Comparison of ENCODE assay signal across 17 cellular contexts in genomic region chr5:111299067-111299481, GRCh38.
A peak's percentile ranks its signal among the peaks of the same experiment; 100 is the strongest.
DNase-seq lines count a peak whose midpoint lies in the region; ATAC-seq and TF ChIP-seq lines count a peak whose summit lies in the region.
"Had no signal": no experiment of that assay in that cellular context is flagged by ENCODE, and none has a peak within 500 bp of the region (broad histone marks: within the 10 kb centered on the region; RNA-seq: fewer than 3 reads in every experiment).

No MANE protein-coding gene starts in this region.

- H3K36me3 Mint-ChIP-seq in MCF 10A (ENCODE audit: insufficient read depth, unreplicated experiment) = no peaks in the 10 kb centered on the region
- peaks cover 22% of the 10 kb centered on the region for H3K36me3 Mint-ChIP-seq in activated T-helper 17 cell treated with anti-CD3 and anti-CD28 coated beads, Interleukin-2, amount 50 U/mL, for 72 hours (ENCODE audit: low read depth)
- H3K36me3 Mint-ChIP-seq: natural killer cell had no signal

- TF ChIP-seq EP300 in sigmoid colon (IDR thresholded peaks at IDR 0.05) = no peak

- H3K27me3 ChIP-seq in breast epithelium = no peaks in the 10 kb centered on the region
- no peaks in the 10 kb centered on the region for H3K27me3 ChIP-seq in sigmoid colon
- H3K27me3 ChIP-seq: thyroid gland had no signal

- H3K9me3 Mint-ChIP-seq in MCF 10A (ENCODE audit: unreplicated experiment) = no peaks in the 10 kb centered on the region
- peaks cover 3% of the 10 kb centered on the region for H3K9me3 Mint-ChIP-seq in activated T-helper 17 cell treated with anti-CD3 and anti-CD28 coated beads, Interleukin-2, amount 50 U/mL, for 72 hours
- H3K9me3 Mint-ChIP-seq: natural killer cell had no signal

- no peak overlapping the region for H3K27ac Mint-ChIP-seq in MCF 10A (ENCODE audit: low read depth, unreplicated experiment)
- H3K27ac Mint-ChIP-seq in activated T-helper 17 cell treated with anti-CD3 and anti-CD28 coated beads, Interleukin-2, amount 50 U/mL, for 72 hours = peak overlapping the region; percentile 23
- H3K27ac Mint-ChIP-seq: natural killer cell had no signal

- ATAC-seq in activated T-helper 17 cell treated with anti-CD3 and anti-CD28 coated beads, Interleukin-2, amount 50 U/mL, for 72 hours (replicated peaks) = no peak
- ATAC-seq in SK-N-SH treated with all-trans-retinoic acid at 6 μM for 48 hours = no peak
- ATAC-seq in HG03196 (IDR thresholded peaks at IDR 0.05; ENCODE audit: unreplicated experiment) = no peak
- ATAC-seq: natural killer cell had no signal

- no peak overlapping the region for H3K4me3 ChIP-seq in breast epithelium
- H3K4me3 ChIP-seq in sigmoid colon = no peak overlapping the region
- H3K4me3 ChIP-seq: coronary artery, lung, PC-9, thyroid gland had no signal

- no peaks in the 10 kb centered on the region for H3K9me3 ChIP-seq in breast epithelium
- no peaks in the 10 kb centered on the region for H3K9me3 ChIP-seq in sigmoid colon
- H3K9me3 ChIP-seq: thyroid gland had no signal

- POLR2A ChIA-PET in MCF 10A (lab: Yijun Ruan, JAX) = interaction anchor here (0.7 kb wide), 1 partner anchor 171 kb away, joined by 3 read pairs; no protein-coding TSS in a partner anchor

- DNase-seq in MCF 10A (ENCODE audit: unreplicated experiment) (peak; percentile 60), breast epithelium (ENCODE audit: low spot score in 2 of 2) (no peak), LHCN-M2 (ENCODE audit: low read depth) (peak; percentile 2), sigmoid colon (peak; percentile 65), AG08396 (ENCODE audit: low spot score) (no peak)
- DNase-seq: activated effector memory CD4-positive, alpha-beta T cell treated with anti-CD3 and anti-CD28 coated beads, Interleukin-2, amount 50 U/mL, for 16 hours; AML-193; KG1; natural killer cell; PC-9; thyroid gland had no signal

- H3K27me3 Mint-ChIP-seq in MCF 10A (ENCODE audit: insufficient read depth, unreplicated experiment) = no peaks in the 10 kb centered on the region
- no peaks in the 10 kb centered on the region for H3K27me3 Mint-ChIP-seq in activated T-helper 17 cell treated with anti-CD3 and anti-CD28 coated beads, Interleukin-2, amount 50 U/mL, for 72 hours

- no peaks in the 10 kb centered on the region for H3K36me3 ChIP-seq in breast epithelium
- no peaks in the 10 kb centered on the region for H3K36me3 ChIP-seq in sigmoid colon
- H3K36me3 ChIP-seq: thyroid gland had no signal

- TF ChIP-seq CTCF in MCF 10A (IDR thresholded peaks at IDR 0.05; ENCODE audit: unreplicated experiment) (no peak), breast epithelium (IDR thresholded peaks at IDR 0.05) (no peak), sigmoid colon (IDR thresholded peaks at IDR 0.05) (no peak)

- no peak for TF ChIP-seq POLR2A in breast epithelium (IDR thresholded peaks at IDR 0.05)
- no peak for TF ChIP-seq POLR2A in sigmoid colon (IDR thresholded peaks at IDR 0.05)

- CTCF ChIA-PET in MCF 10A (lab: Yijun Ruan, JAX) = interaction anchor here (0.6 to 2.4 kb wide), 4 partner anchors 10 to 184 kb away, joined by 3 to 10 read pairs (median 3); no protein-coding TSS in a partner anchor

- no TSS peak for BruUV-seq in MCF 10A (replicated peaks; lab: Mats Ljungman, UMichigan)

- 87 to 93% methylated on average over 7 of the region's 7 CpGs for WGBS in sigmoid colon, 2 donors

- no peak overlapping the region for H3K27ac ChIP-seq in breast epithelium
- H3K27ac ChIP-seq in sigmoid colon = no peak overlapping the region
- H3K27ac ChIP-seq: coronary artery, epithelial cell of prostate, PC-9, thyroid gland had no signal

- H3K4me3 Mint-ChIP-seq in MCF 10A (ENCODE audit: unreplicated experiment) = no peak overlapping the region
- H3K4me3 Mint-ChIP-seq in activated T-helper 17 cell treated with anti-CD3 and anti-CD28 coated beads, Interleukin-2, amount 50 U/mL, for 72 hours = peak overlapping the region; percentile 75
- H3K4me3 Mint-ChIP-seq: natural killer cell had no signal

- no peaks in the 10 kb centered on the region for H3K4me1 ChIP-seq in breast epithelium
- H3K4me1 ChIP-seq in sigmoid colon = no peaks in the 10 kb centered on the region
- H3K4me1 ChIP-seq: thyroid gland had no signal

- intact Hi-C loops in MCF 10A (cut with micrococcal nuclease) = no loop called here
- intact Hi-C loops in breast epithelium (cut with DNase I; ENCODE audit: low total_unique reads) = no loop called here
- intact Hi-C loops in sigmoid colon (cut with DNase I) = no loop called here

- no peaks in the 10 kb centered on the region for H3K4me1 Mint-ChIP-seq in MCF 10A (ENCODE audit: insufficient read depth, unreplicated experiment)
- H3K4me1 Mint-ChIP-seq in activated T-helper 17 cell treated with anti-CD3 and anti-CD28 coated beads, Interleukin-2, amount 50 U/mL, for 72 hours = peaks cover 20% of the 10 kb centered on the region
- H3K4me1 Mint-ChIP-seq: natural killer cell had no signal

TF ChIP-seq in SK-N-SH treated with all-trans-retinoic acid at 6 μM for 48 hours, 23 proteins besides CTCF, POLR2A, EP300 and RAD21 (continues in another document):
- TF ChIP-seq ZNF565 (CRISPR knock-in tag; conservative IDR thresholded peaks at IDR 0.05; ENCODE audit: low read depth) = no peak
- TF ChIP-seq GLIS3 (CRISPR knock-in tag; IDR thresholded peaks at IDR 0.05) = no peak
- no peak for TF ChIP-seq ESRRG (CRISPR knock-in tag; IDR thresholded peaks at IDR 0.05)
- TF ChIP-seq ZNF8 (CRISPR knock-in tag; IDR thresholded peaks at IDR 0.05) = no peak
- TF ChIP-seq PPARA (CRISPR knock-in tag; IDR thresholded peaks at IDR 0.05; ENCODE audit: borderline replicate concordance) = no peak
- no peak for TF ChIP-seq CSRNP3 (CRISPR knock-in tag; IDR thresholded peaks at IDR 0.05)
- no peak for TF ChIP-seq SNAI2 (CRISPR knock-in tag; IDR thresholded peaks at IDR 0.05)
- TF ChIP-seq ZNF70 (CRISPR knock-in tag; IDR thresholded peaks at IDR 0.05) = no peak
- TF ChIP-seq ZC3H10 (CRISPR knock-in tag; IDR thresholded peaks at IDR 0.05) = no peak
- TF ChIP-seq CSDC2 (CRISPR knock-in tag; IDR thresholded peaks at IDR 0.05) = no peak
- no peak for TF ChIP-seq BACH2 (CRISPR knock-in tag; IDR thresholded peaks at IDR 0.05; ENCODE audit: borderline replicate concordance)
- no peak for TF ChIP-seq TCF4 (CRISPR knock-in tag; IDR thresholded peaks at IDR 0.05; ENCODE audit: borderline replicate concordance)
- TF ChIP-seq RARB (CRISPR knock-in tag; IDR thresholded peaks at IDR 0.05) = no peak
- TF ChIP-seq ARNTL (CRISPR knock-in tag; IDR thresholded peaks at IDR 0.05; ENCODE audit: borderline replicate concordance, low read depth) = no peak
- TF ChIP-seq, protein P1, sequence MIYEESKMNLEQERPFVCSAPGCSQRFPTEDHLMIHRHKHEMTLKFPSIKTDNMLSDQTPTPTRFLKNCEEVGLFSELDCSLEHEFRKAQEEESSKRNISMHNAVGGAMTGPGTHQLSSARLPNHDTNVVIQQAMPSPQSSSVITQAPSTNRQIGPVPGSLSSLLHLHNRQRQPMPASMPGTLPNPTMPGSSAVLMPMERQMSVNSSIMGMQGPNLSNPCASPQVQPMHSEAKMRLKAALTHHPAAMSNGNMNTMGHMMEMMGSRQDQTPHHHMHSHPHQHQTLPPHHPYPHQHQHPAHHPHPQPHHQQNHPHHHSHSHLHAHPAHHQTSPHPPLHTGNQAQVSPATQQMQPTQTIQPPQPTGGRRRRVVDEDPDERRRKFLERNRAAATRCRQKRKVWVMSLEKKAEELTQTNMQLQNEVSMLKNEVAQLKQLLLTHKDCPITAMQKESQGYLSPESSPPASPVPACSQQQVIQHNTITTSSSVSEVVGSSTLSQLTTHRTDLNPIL (CRISPR knock-in tag; IDR thresholded peaks at IDR 0.05; ENCODE audit: low read depth) = no peak
- TF ChIP-seq, protein P2, sequence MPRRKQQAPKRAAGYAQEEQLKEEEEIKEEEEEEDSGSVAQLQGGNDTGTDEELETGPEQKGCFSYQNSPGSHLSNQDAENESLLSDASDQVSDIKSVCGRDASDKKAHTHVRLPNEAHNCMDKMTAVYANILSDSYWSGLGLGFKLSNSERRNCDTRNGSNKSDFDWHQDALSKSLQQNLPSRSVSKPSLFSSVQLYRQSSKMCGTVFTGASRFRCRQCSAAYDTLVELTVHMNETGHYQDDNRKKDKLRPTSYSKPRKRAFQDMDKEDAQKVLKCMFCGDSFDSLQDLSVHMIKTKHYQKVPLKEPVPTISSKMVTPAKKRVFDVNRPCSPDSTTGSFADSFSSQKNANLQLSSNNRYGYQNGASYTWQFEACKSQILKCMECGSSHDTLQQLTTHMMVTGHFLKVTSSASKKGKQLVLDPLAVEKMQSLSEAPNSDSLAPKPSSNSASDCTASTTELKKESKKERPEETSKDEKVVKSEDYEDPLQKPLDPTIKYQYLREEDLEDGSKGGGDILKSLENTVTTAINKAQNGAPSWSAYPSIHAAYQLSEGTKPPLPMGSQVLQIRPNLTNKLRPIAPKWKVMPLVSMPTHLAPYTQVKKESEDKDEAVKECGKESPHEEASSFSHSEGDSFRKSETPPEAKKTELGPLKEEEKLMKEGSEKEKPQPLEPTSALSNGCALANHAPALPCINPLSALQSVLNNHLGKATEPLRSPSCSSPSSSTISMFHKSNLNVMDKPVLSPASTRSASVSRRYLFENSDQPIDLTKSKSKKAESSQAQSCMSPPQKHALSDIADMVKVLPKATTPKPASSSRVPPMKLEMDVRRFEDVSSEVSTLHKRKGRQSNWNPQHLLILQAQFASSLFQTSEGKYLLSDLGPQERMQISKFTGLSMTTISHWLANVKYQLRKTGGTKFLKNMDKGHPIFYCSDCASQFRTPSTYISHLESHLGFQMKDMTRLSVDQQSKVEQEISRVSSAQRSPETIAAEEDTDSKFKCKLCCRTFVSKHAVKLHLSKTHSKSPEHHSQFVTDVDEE (CRISPR knock-in tag; IDR thresholded peaks at IDR 0.05) = no peak
- TF ChIP-seq ISL1 (CRISPR knock-in tag; IDR thresholded peaks at IDR 0.05) = no peak

Comparison
In these comparisons a context has a peak if more than half of its experiments do, and no peak if none do; other contexts are left out.
1. DNase-seq: peak in MCF 10A (single experiment), LHCN-M2 (single experiment) and sigmoid colon (single experiment); none in breast epithelium (0 of 2) and AG08396 (single experiment).